Comparison of ENCODE assay signal across 1 cellular context in the genomic region with DNA sequence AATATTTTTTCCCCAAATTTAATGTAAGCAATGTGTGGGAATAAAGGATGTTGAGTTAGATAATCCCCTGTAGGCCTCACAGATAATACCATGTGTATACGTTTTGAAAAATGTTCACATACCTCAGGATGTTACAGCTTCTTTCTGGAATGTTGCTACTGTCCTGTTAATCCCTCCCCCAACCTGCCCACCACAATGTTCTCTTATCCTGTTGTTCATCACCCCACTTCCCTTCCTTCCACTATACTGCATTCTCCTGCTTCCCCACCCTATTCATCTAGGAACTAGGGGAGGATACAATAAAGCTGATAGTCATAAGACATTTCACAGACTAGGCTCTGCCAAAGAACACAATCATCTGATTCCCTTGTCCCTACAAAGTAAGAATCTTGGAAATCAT.
TF ChIP-seq lines count a peak whose summit lies in the region.

No MANE protein-coding gene starts in this region.

TF ChIP-seq in SK-N-SH treated with all-trans-retinoic acid at 6 μM for 48 hours, 23 proteins besides CTCF, POLR2A, EP300 and RAD21 (continued from another document):
- TF ChIP-seq CREB5 (CRISPR knock-in tag; IDR thresholded peaks at IDR 0.05; ENCODE audit: low read depth) (no peak), ESRRG (CRISPR knock-in tag; IDR thresholded peaks at IDR 0.05) (no peak), OSR1 (CRISPR knock-in tag; IDR thresholded peaks at IDR 0.05) (no peak), RARB (CRISPR knock-in tag; IDR thresholded peaks at IDR 0.05) (no peak), TOX (CRISPR knock-in tag; IDR thresholded peaks at IDR 0.05; ENCODE audit: borderline replicate concordance) (no peak)
